ENCODE assay signal across 24 cellular contexts in genomic region chr4:134780244-134780643, GRCh38.
"Had no signal": no experiment of that assay in that cellular context is flagged by ENCODE, and none has a peak within 500 bp of the region (broad histone marks: within the 10 kb centered on the region; RNA-seq: fewer than 3 reads in every experiment).

No MANE protein-coding gene starts in this region.

- H3K27ac Mint-ChIP-seq: activated B cell treated with CpG ODN at 0.5 μM for 24 hours; activated CD4-positive, alpha-beta T cell treated with anti-CD3 and anti-CD28 coated beads, Interleukin-2, amount 10 ng/mL, durations not matched to agents 24 days and 14 days; activated CD8-positive, alpha-beta memory T cell treated with anti-CD3 and anti-CD28 coated beads, Interleukin-2, amount 10 ng/mL, durations not matched to agents 7 days and 5 days; activated naive CD4-positive, alpha-beta T cell treated with anti-CD3 and anti-CD28 coated beads, Interleukin-2, amount 50 U/mL, for 72 hours; activated naive CD8-positive, alpha-beta T cell treated with anti-CD3 and anti-CD28 coated beads, Interleukin-2, amount 50 U/mL, for 24 hours; activated T-cell treated with anti-CD3 and anti-CD28 coated beads, Interleukin-2, amount 50 U/mL, for 24 hours; activated T-helper 1 cell treated with anti-CD3 and anti-CD28 coated beads, Interleukin-12 subunit alpha, Interleukin-12 subunit beta, Interleukin-2, Interleukin-4 antibody, amounts not matched to agents 30 ng/mL and 10 ng/mL and 1 ng/mL, durations not matched to agents 14 hours and 24 hours and 36 hours; T-helper 1 cell treated with Interleukin-12 subunit alpha and Interleukin-12 subunit beta and Interleukin-4 antibody, amounts not matched to agents 30 μg/mL and 1 μg/mL, for 36 hours had no signal

- H3K9me3 ChIP-seq: SJSA1 had no signal

- DNase-seq: activated B cell treated with CpG ODN at 0.5 μM for 24 hours; activated CD4-positive, alpha-beta T cell treated with anti-CD3 and anti-CD28 coated beads for 1 hour; activated CD4-positive, alpha-beta T cell treated with anti-CD3 and anti-CD28 coated beads, Interleukin-2, amount 10 ng/mL, durations not matched to agents 24 days and 14 days; activated CD4-positive, alpha-beta T cell treated with anti-CD3 and anti-CD28 coated beads, Interleukin-2, amount 50 U/mL, for 48 hours; activated CD8-positive, alpha-beta memory T cell treated with anti-CD3 and anti-CD28 coated beads, Interleukin-2, amount 10 ng/mL, durations not matched to agents 7 days and 5 days; activated effector memory CD4-positive, alpha-beta T cell treated with Interleukin-2 at 50 U/mL for 16 hours; activated naive CD4-positive, alpha-beta T cell; activated naive CD8-positive, alpha-beta T cell treated with anti-CD3 and anti-CD28 coated beads, Interleukin-2, amount 50 U/mL, for 24 hours; activated T-cell treated with anti-CD3 and anti-CD28 coated beads, Interleukin-2, amount 50 U/mL, for 24 hours; brain microvascular endothelial cell; Kasumi-1; NCI-H1048; NCI-H146; NCI-H187 treated with DMSO at 0.1 percent for 48 hours; NCI-H2081 treated with DMSO at 0.1 percent for 48 hours; NCI-H2227 treated with DMSO at 0.1 percent for 48 hours; PC-3; SHP77 had no signal

- H3K36me3 ChIP-seq: brain microvascular endothelial cell, cardiac muscle cell, SJSA1 had no signal

- H3K4me3 Mint-ChIP-seq: activated B cell treated with CpG ODN at 0.5 μM for 24 hours; activated CD4-positive, alpha-beta T cell treated with anti-CD3 and anti-CD28 coated beads, Interleukin-2, amount 10 ng/mL, durations not matched to agents 24 days and 14 days; activated CD8-positive, alpha-beta memory T cell treated with anti-CD3 and anti-CD28 coated beads, Interleukin-2, amount 10 ng/mL, durations not matched to agents 7 days and 5 days; activated naive CD8-positive, alpha-beta T cell treated with anti-CD3 and anti-CD28 coated beads, Interleukin-2, amount 50 U/mL, for 24 hours; activated T-cell treated with anti-CD3 and anti-CD28 coated beads, Interleukin-2, amount 50 U/mL, for 24 hours; activated T-helper 1 cell treated with anti-CD3 and anti-CD28 coated beads, Interleukin-12 subunit alpha, Interleukin-12 subunit beta, Interleukin-2, Interleukin-4 antibody, amounts not matched to agents 30 ng/mL and 10 ng/mL and 1 ng/mL, durations not matched to agents 14 hours and 24 hours and 36 hours; T-helper 1 cell treated with Interleukin-12 subunit alpha and Interleukin-12 subunit beta and Interleukin-4 antibody, amounts not matched to agents 30 μg/mL and 1 μg/mL, for 36 hours had no signal

- H3K27ac ChIP-seq: brain microvascular endothelial cell, cardiac muscle cell, SJSA1 had no signal

- ATAC-seq: activated CD8-positive, alpha-beta memory T cell treated with anti-CD3 and anti-CD28 coated beads, Interleukin-2, amount 10 ng/mL, durations not matched to agents 7 days and 5 days; activated naive CD4-positive, alpha-beta T cell treated with anti-CD3 and anti-CD28 coated beads, Interleukin-2, amount 50 U/mL, for 72 hours; activated naive CD8-positive, alpha-beta T cell treated with anti-CD3 and anti-CD28 coated beads, Interleukin-2, amount 50 U/mL, for 24 hours; PC-3 had no signal

- H3K4me3 ChIP-seq: cardiac muscle cell, SJSA1 had no signal

- H3K4me1 ChIP-seq: SJSA1 had no signal

- H3K27me3 Mint-ChIP-seq: activated B cell treated with CpG ODN at 0.5 μM for 24 hours; activated CD4-positive, alpha-beta T cell treated with anti-CD3 and anti-CD28 coated beads, Interleukin-2, amount 10 ng/mL, durations not matched to agents 24 days and 14 days; activated CD8-positive, alpha-beta memory T cell treated with anti-CD3 and anti-CD28 coated beads, Interleukin-2, amount 10 ng/mL, durations not matched to agents 7 days and 5 days; activated naive CD8-positive, alpha-beta T cell treated with anti-CD3 and anti-CD28 coated beads, Interleukin-2, amount 50 U/mL, for 24 hours; activated T-cell treated with anti-CD3 and anti-CD28 coated beads, Interleukin-2, amount 50 U/mL, for 24 hours had no signal

- FAIRE-seq: RCC 7860 had no signal

- H3K27me3 ChIP-seq: brain microvascular endothelial cell, cardiac muscle cell, SJSA1 had no signal

- H3K4me1 Mint-ChIP-seq: activated B cell treated with CpG ODN at 0.5 μM for 24 hours; activated CD4-positive, alpha-beta T cell treated with anti-CD3 and anti-CD28 coated beads, Interleukin-2, amount 10 ng/mL, durations not matched to agents 24 days and 14 days; activated CD8-positive, alpha-beta memory T cell treated with anti-CD3 and anti-CD28 coated beads, Interleukin-2, amount 10 ng/mL, durations not matched to agents 7 days and 5 days; activated naive CD8-positive, alpha-beta T cell treated with anti-CD3 and anti-CD28 coated beads, Interleukin-2, amount 50 U/mL, for 24 hours had no signal

- H3K36me3 Mint-ChIP-seq: activated CD8-positive, alpha-beta memory T cell treated with anti-CD3 and anti-CD28 coated beads, Interleukin-2, amount 10 ng/mL, durations not matched to agents 7 days and 5 days had no signal
